In the genomic region with DNA sequence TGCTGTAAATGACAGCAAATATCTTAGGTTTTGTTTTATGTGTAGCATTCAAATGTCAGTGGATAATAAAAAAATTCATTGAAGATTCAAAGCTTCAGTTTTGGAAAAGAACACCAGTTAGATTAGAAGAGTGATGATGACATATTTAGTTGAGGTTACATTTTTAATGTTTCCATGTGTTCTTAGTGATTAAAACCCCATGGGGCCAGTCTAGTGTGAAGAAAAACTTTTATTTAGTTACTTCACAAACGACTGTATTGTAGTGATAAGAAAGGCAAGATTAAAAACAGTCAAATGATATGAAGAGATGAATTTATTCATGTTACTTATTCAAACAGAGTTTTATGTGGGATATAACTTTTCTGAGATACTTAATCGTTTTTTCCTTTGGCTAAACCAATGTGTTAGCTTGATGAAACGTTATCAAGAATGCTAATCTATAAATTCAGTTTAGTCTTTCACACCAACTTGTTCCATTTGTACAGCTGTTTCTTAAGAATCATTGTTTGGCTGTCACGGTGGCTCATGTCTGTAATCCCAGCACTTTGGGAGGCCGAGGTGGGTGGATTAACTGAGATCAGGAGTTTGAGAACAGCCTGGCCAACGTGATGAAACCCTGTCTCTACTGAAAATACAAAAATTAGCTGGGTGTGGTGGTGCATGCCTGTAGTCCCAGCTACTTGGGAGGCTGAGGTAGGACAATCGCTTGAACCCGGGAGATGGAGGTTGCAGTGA, we compare ENCODE assay signal across 19 cellular contexts. TPM values are rescaled to one million over a fixed set of nuclear protein-coding genes. Genes with fewer than 3 reads are reported as not detected.
A peak's percentile ranks its signal among the peaks of the same experiment; 100 is the strongest.
DNase-seq lines count a peak whose midpoint lies in the region; ATAC-seq and TF ChIP-seq lines count a peak whose summit lies in the region.
"Had no signal": no experiment of that assay in that cellular context is flagged by ENCODE, and none has a peak within 500 bp of the region (broad histone marks: within the 10 kb centered on the region; RNA-seq: fewer than 3 reads in every experiment).

No MANE protein-coding gene starts in this region.

- intact Hi-C loops in activated CD4-positive, alpha-beta T cell treated with anti-CD3 and anti-CD28 coated beads for 36 hours (cut with DNase I, micrococcal nuclease) = no loop called here
- intact Hi-C loops in right cardiac atrium (cut with DNase I) = no loop called here

- peaks cover 3% of the 10 kb centered on the region for H3K4me1 ChIP-seq in right cardiac atrium (ENCODE audit: control insufficient read depth, insufficient read depth, low read length)
- H3K4me1 ChIP-seq: neural progenitor cell had no signal

- H3K27me3 Mint-ChIP-seq in activated CD4-positive, alpha-beta T cell treated with anti-CD3 and anti-CD28 coated beads for 36 hours = no peaks in the 10 kb centered on the region
- H3K27me3 Mint-ChIP-seq in activated naive CD8-positive, alpha-beta T cell treated with anti-CD3 and anti-CD28 coated beads for 36 hours = no peaks in the 10 kb centered on the region
- H3K27me3 Mint-ChIP-seq in stimulated activated memory B cell treated with anti-CD40 and anti-IgM and Interleukin-4, amounts not matched to agents 10 μg/mL and 1 μg/mL and 100 μg/mL, for 72 hours = no peaks in the 10 kb centered on the region
- H3K27me3 Mint-ChIP-seq: CD4-positive, alpha-beta memory T cell had no signal

- H3K4me3 Mint-ChIP-seq in activated CD4-positive, alpha-beta T cell treated with anti-CD3 and anti-CD28 coated beads for 36 hours = no peak overlapping the region
- no peak overlapping the region for H3K4me3 Mint-ChIP-seq in activated naive CD8-positive, alpha-beta T cell treated with anti-CD3 and anti-CD28 coated beads for 36 hours
- no peak overlapping the region for H3K4me3 Mint-ChIP-seq in stimulated activated memory B cell treated with anti-CD40 and anti-IgM and Interleukin-4, amounts not matched to agents 10 μg/mL and 1 μg/mL and 100 μg/mL, for 72 hours
- H3K4me3 Mint-ChIP-seq: CD4-positive, alpha-beta memory T cell; H9; neural progenitor cell had no signal

- peaks cover 22% of the 10 kb centered on the region for H3K4me1 Mint-ChIP-seq in activated CD4-positive, alpha-beta T cell treated with anti-CD3 and anti-CD28 coated beads for 36 hours
- peaks cover 14% of the 10 kb centered on the region for H3K4me1 Mint-ChIP-seq in activated naive CD8-positive, alpha-beta T cell treated with anti-CD3 and anti-CD28 coated beads for 36 hours
- peaks cover 27% of the 10 kb centered on the region for H3K4me1 Mint-ChIP-seq in stimulated activated memory B cell treated with anti-CD40 and anti-IgM and Interleukin-4, amounts not matched to agents 10 μg/mL and 1 μg/mL and 100 μg/mL, for 72 hours
- H3K4me1 Mint-ChIP-seq: neural progenitor cell had no signal

- POLR2A ChIA-PET in activated CD4-positive, alpha-beta T cell treated with anti-CD3 and anti-CD28 coated beads for 36 hours (lab: Charles Lee) = interaction anchor here (0.6 kb wide), 1 partner anchor 251 kb away, joined by 3 read pairs; no protein-coding TSS in a partner anchor
- POLR2A ChIA-PET in HEK293T (lab: Yijun Ruan, JAX) = no interaction called here

- H3K27ac Mint-ChIP-seq in activated CD4-positive, alpha-beta T cell treated with anti-CD3 and anti-CD28 coated beads for 36 hours = peak overlapping the region; percentile 75
- peak overlapping the region; percentile 44 for H3K27ac Mint-ChIP-seq in activated naive CD8-positive, alpha-beta T cell treated with anti-CD3 and anti-CD28 coated beads for 36 hours
- no peak overlapping the region for H3K27ac Mint-ChIP-seq in stimulated activated memory B cell treated with anti-CD40 and anti-IgM and Interleukin-4, amounts not matched to agents 10 μg/mL and 1 μg/mL and 100 μg/mL, for 72 hours
- H3K27ac Mint-ChIP-seq: CD4-positive, alpha-beta memory T cell; H9; neural progenitor cell had no signal

- DNase-seq in activated CD4-positive, alpha-beta T cell treated with anti-CD3 and anti-CD28 coated beads for 36 hours = peak; percentile 27
- no peak for DNase-seq in activated CD4-positive, alpha-beta T cell treated with anti-CD3 and anti-CD28 coated beads, Interleukin-2, amount 50 U/mL, for 4 hours
- DNase-seq in HEK293T (ENCODE audit: extremely low spot score) (no peak), right cardiac atrium (peak in 1 of 3 donors; percentile 66), NCI-H2196 (lab: John Stamatoyannopoulos, UW; ENCODE audit: unreplicated experiment) (no peak), RPMI8226 (no peak)
- DNase-seq in activated naive CD8-positive, alpha-beta T cell treated with anti-CD3 and anti-CD28 coated beads for 36 hours = no peak
- DNase-seq: 8988T; amygdala; CD4-positive, alpha-beta memory T cell; H9; MM.1S; NCI-H2029; NCI-H526 treated with DMSO at 0.1 percent for 48 hours; stimulated activated CD4-positive, alpha-beta T cell treated with anti-CD3 and anti-CD28 coated beads, Interleukin-2, amount 100 ng/mL, for 24 hours; T-helper 1 cell; tibial artery had no signal

- H3K27ac ChIP-seq in right cardiac atrium (ENCODE audit: low read length) = no peak overlapping the region
- H3K27ac ChIP-seq: neural progenitor cell, tibial artery had no signal

- 55% methylated on average over 8 of the region's 8 CpGs for WGBS in right cardiac atrium

- no peaks in the 10 kb centered on the region for H3K9me3 ChIP-seq in right cardiac atrium (ENCODE audit: control insufficient read depth, low read length)
- H3K9me3 ChIP-seq: tibial artery had no signal

- H3K27me3 ChIP-seq in right cardiac atrium (ENCODE audit: control insufficient read depth, insufficient read depth) = no peaks in the 10 kb centered on the region
- H3K27me3 ChIP-seq: neural progenitor cell, tibial artery had no signal

- H3K36me3 Mint-ChIP-seq in activated CD4-positive, alpha-beta T cell treated with anti-CD3 and anti-CD28 coated beads for 36 hours (ENCODE audit: low read depth) = peaks cover 2% of the 10 kb centered on the region
- H3K36me3 Mint-ChIP-seq in activated naive CD8-positive, alpha-beta T cell treated with anti-CD3 and anti-CD28 coated beads for 36 hours = peaks cover 5% of the 10 kb centered on the region
- H3K36me3 Mint-ChIP-seq in stimulated activated memory B cell treated with anti-CD40 and anti-IgM and Interleukin-4, amounts not matched to agents 10 μg/mL and 1 μg/mL and 100 μg/mL, for 72 hours = peaks cover 5% of the 10 kb centered on the region
- H3K36me3 Mint-ChIP-seq: CD4-positive, alpha-beta memory T cell had no signal

- CTCF ChIA-PET in activated CD4-positive, alpha-beta T cell treated with anti-CD3 and anti-CD28 coated beads for 36 hours (lab: Charles Lee) = interaction anchor here (0.7 kb wide), 1 partner anchor 124 kb away, joined by 6 read pairs; no protein-coding TSS in a partner anchor
- CTCF ChIA-PET in HEK293T (lab: Yijun Ruan, JAX) = no interaction called here

- no peaks in the 10 kb centered on the region for H3K9me3 Mint-ChIP-seq in activated CD4-positive, alpha-beta T cell treated with anti-CD3 and anti-CD28 coated beads for 36 hours (ENCODE audit: low read depth)
- H3K9me3 Mint-ChIP-seq in activated naive CD8-positive, alpha-beta T cell treated with anti-CD3 and anti-CD28 coated beads for 36 hours = no peaks in the 10 kb centered on the region
- no peaks in the 10 kb centered on the region for H3K9me3 Mint-ChIP-seq in stimulated activated memory B cell treated with anti-CD40 and anti-IgM and Interleukin-4, amounts not matched to agents 10 μg/mL and 1 μg/mL and 100 μg/mL, for 72 hours
- H3K9me3 Mint-ChIP-seq: CD4-positive, alpha-beta memory T cell; H9 had no signal

- H3K4me3 ChIP-seq in right cardiac atrium (ENCODE audit: low read length) = no peak overlapping the region
- H3K4me3 ChIP-seq: neural progenitor cell, tibial artery had no signal

- peak; percentile 61 for ATAC-seq in activated CD4-positive, alpha-beta T cell treated with anti-CD3 and anti-CD28 coated beads for 36 hours
- peak; percentile 63 to 70 for ATAC-seq in right cardiac atrium
- ATAC-seq in stimulated activated memory B cell treated with anti-CD40 and anti-IgM and Interleukin-4, amounts not matched to agents 10 μg/mL and 1 μg/mL and 100 μg/mL, for 72 hours = no peak

TF ChIP-seq in HEK293T, 16 proteins besides CTCF, POLR2A, EP300 and RAD21:
- TF ChIP-seq, protein P1, sequence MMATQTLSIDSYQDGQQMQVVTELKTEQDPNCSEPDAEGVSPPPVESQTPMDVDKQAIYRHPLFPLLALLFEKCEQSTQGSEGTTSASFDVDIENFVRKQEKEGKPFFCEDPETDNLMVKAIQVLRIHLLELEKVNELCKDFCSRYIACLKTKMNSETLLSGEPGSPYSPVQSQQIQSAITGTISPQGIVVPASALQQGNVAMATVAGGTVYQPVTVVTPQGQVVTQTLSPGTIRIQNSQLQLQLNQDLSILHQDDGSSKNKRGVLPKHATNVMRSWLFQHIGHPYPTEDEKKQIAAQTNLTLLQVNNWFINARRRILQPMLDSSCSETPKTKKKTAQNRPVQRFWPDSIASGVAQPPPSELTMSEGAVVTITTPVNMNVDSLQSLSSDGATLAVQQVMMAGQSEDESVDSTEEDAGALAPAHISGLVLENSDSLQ (IDR thresholded peaks at IDR 0.05) = 0 out of 2 replicates have a peak, but pooled peaks have one; percentile 11
- no peak for TF ChIP-seq L3MBTL2 (conservative IDR thresholded peaks at IDR 0.05)
- no peak for TF ChIP-seq FOXA1 (IDR thresholded peaks at IDR 0.05)
- no peak for TF ChIP-seq SUZ12 (IDR thresholded peaks at IDR 0.05)
- TF ChIP-seq BHLHE40 (IDR thresholded peaks at IDR 0.05; ENCODE audit: borderline replicate concordance) = no peak
- no peak for TF ChIP-seq HDGF (IDR thresholded peaks at IDR 0.05; ENCODE audit: borderline replicate concordance)
- TF ChIP-seq FOXK2 (IDR thresholded peaks at IDR 0.05) = no peak
- TF ChIP-seq ELF4 (IDR thresholded peaks at IDR 0.05) = no peak

RNA-seq across cellular contexts. Expression of a gene that starts 11.6 kb away (rescaled TPM):
- total RNA-seq in activated CD4-positive, alpha-beta T cell treated with anti-CD3 and anti-CD28 coated beads for 36 hours = 10 to 100 TPM in 1 of 2 experiments, 1 to 10 TPM in 1; 7.6 to 10.8 TPM
- 1 to 10 TPM; 8.3 TPM for total RNA-seq in activated naive CD8-positive, alpha-beta T cell treated with anti-CD3 and anti-CD28 coated beads for 36 hours
- 10 to 100 TPM; 50.9 to 64.7 (median 55.6) TPM for total RNA-seq in right cardiac atrium
- 14.9 TPM for polyA plus RNA-seq in right cardiac atrium

Comparison
In these comparisons a context has a peak if more than half of its experiments do, and no peak if none do; other contexts are left out.
1. RNA of a gene that starts 11.6 kb away (total RNA-seq): 50.9 to 64.7 TPM in right cardiac atrium; 7.6 to 10.8 TPM in activated CD4-positive, alpha-beta T cell treated with anti-CD3 and anti-CD28 coated beads for 36 hours and 8.3 TPM in activated naive CD8-positive, alpha-beta T cell treated with anti-CD3 and anti-CD28 coated beads for 36 hours; every median in the first group is over 4 times any median in the second.